Comparison of ENCODE assay signal across 14 cellular contexts in the genomic region with DNA sequence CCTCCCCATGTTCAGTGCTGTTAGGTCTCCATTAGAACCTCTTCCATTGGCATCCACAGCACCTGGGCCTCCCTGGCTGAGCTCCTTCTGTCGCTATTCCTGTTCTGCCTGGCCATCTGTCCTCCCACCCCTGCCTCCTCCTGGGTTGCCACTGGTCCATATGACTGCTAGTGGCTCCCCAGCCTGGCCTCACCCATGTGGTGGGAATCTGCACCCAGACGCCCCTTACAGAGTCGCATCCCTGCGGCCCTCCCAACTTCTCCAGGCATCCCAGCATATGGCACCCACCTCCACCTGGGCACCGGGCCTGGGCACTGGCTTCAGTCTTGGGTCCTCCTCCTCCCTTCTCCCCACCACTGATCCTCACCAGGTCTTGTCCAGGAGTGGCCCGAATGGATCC. TPM values are rescaled to one million over a fixed set of nuclear protein-coding genes. Genes with fewer than 3 reads are reported as not detected.
DNase-seq lines count a peak whose midpoint lies in the region; ATAC-seq and TF ChIP-seq lines count a peak whose summit lies in the region.
"Had no signal": no experiment of that assay in that cellular context is flagged by ENCODE, and none has a peak within 500 bp of the region (broad histone marks: within the 10 kb centered on the region; RNA-seq: fewer than 3 reads in every experiment).

No MANE protein-coding gene starts in this region.

- no peaks in the 10 kb centered on the region for H3K9me3 Mint-ChIP-seq in activated T-helper 1 cell treated with anti-CD3 and anti-CD28 coated beads, Interleukin-12 subunit alpha, Interleukin-12 subunit beta, Interleukin-2, Interleukin-4 antibody, amounts not matched to agents 30 ng/mL and 10 ng/mL and 1 ng/mL, durations not matched to agents 14 hours and 24 hours and 36 hours

- TF ChIP-seq CTCF in left lung (IDR thresholded peaks at IDR 0.05), result no peak

- no peaks in the 10 kb centered on the region for H3K27me3 Mint-ChIP-seq in activated T-helper 1 cell treated with anti-CD3 and anti-CD28 coated beads, Interleukin-12 subunit alpha, Interleukin-12 subunit beta, Interleukin-2, Interleukin-4 antibody, amounts not matched to agents 30 ng/mL and 10 ng/mL and 1 ng/mL, durations not matched to agents 14 hours and 24 hours and 36 hours (ENCODE audit: insufficient read depth)

- peaks cover 59% of the 10 kb centered on the region for H3K36me3 Mint-ChIP-seq in activated T-helper 1 cell treated with anti-CD3 and anti-CD28 coated beads, Interleukin-12 subunit alpha, Interleukin-12 subunit beta, Interleukin-2, Interleukin-4 antibody, amounts not matched to agents 30 ng/mL and 10 ng/mL and 1 ng/mL, durations not matched to agents 14 hours and 24 hours and 36 hours (ENCODE audit: low read depth)

- H3K27ac Mint-ChIP-seq in activated T-helper 1 cell treated with anti-CD3 and anti-CD28 coated beads, Interleukin-12 subunit alpha, Interleukin-12 subunit beta, Interleukin-2, Interleukin-4 antibody, amounts not matched to agents 30 ng/mL and 10 ng/mL and 1 ng/mL, durations not matched to agents 14 hours and 24 hours and 36 hours, result peak overlapping the region; percentile 52

- intact Hi-C loops in left ventricle myocardium superior (cut with micrococcal nuclease) (no loop called here), Right ventricle myocardium superior (cut with DNase I) (no loop called here), left lung (cut with DNase I) (no loop called here)
- intact Hi-C loops in activated T-helper 1 cell treated with anti-CD3 and anti-CD28 coated beads, Interleukin-12 subunit alpha, Interleukin-12 subunit beta, Interleukin-2, Interleukin-4 antibody, amounts not matched to agents 30 ng/mL and 10 ng/mL and 1 ng/mL, durations not matched to agents 14 hours and 24 hours and 36 hours (cut with micrococcal nuclease), result no loop called here

- ATAC-seq in left ventricle myocardium superior (no peak), Right ventricle myocardium superior (ENCODE audit: poor library complexity) (no peak), left lung (no peak)

- H3K36me3 ChIP-seq in left lung, result peaks cover 0 to 72% of the 10 kb centered on the region in 2 donors
- H3K36me3 ChIP-seq: ovary had no signal

- H3K4me3 ChIP-seq in left lung, result no peak overlapping the region
- H3K4me3 ChIP-seq: ovary, transverse colon had no signal

- H3K4me3 Mint-ChIP-seq in activated T-helper 1 cell treated with anti-CD3 and anti-CD28 coated beads, Interleukin-12 subunit alpha, Interleukin-12 subunit beta, Interleukin-2, Interleukin-4 antibody, amounts not matched to agents 30 ng/mL and 10 ng/mL and 1 ng/mL, durations not matched to agents 14 hours and 24 hours and 36 hours, result no peak overlapping the region

- H3K9me3 ChIP-seq in left lung, result no peaks in the 10 kb centered on the region
- H3K9me3 ChIP-seq: ovary, transverse colon had no signal

- peak; percentile 22 for DNase-seq in left ventricle myocardium superior
- no peak for DNase-seq in Right ventricle myocardium superior
- no peak for DNase-seq in activated T-helper 1 cell treated with anti-CD3 and anti-CD28 coated beads, Interleukin-12 subunit alpha, Interleukin-12 subunit beta, Interleukin-2, Interleukin-4 antibody, amounts not matched to agents 30 ng/mL and 10 ng/mL and 1 ng/mL, durations not matched to agents 14 hours and 24 hours and 36 hours (ENCODE audit: low spot score)
- peak in 1 of 2 donors; percentile 32 for DNase-seq in left lung
- no peak for DNase-seq in NCI-H446 treated with DMSO at 0.1 percent for 48 hours (lab: John Stamatoyannopoulos, UW)
- DNase-seq in NCI-H2029 treated with DMSO at 0.1 percent for 48 hours (lab: John Stamatoyannopoulos, UW), result no peak
- DNase-seq in NOMO-1 treated with DMSO at 0.1 percent for 48 hours (lab: John Stamatoyannopoulos, UW; ENCODE audit: unreplicated experiment), result no peak
- DNase-seq in NOMO-1 treated with dmso at 0.1 percent for 144 hours (lab: John Stamatoyannopoulos, UW; ENCODE audit: unreplicated experiment), result no peak
- DNase-seq: NCI-H1930; RPMI8226; stimulated activated CD4-positive, alpha-beta T cell treated with anti-CD3 and anti-CD28 coated beads, Interleukin-12 subunit alpha, Interleukin-12 subunit beta, amount 100 ng/mL, for 4 hours; transverse colon had no signal

- H3K4me1 ChIP-seq in left lung, result peaks cover 74 to 99% of the 10 kb centered on the region in 2 donors

- peak overlapping the region; percentile 69 to 89 for H3K27ac ChIP-seq in left lung
- H3K27ac ChIP-seq: C4-2B, ovary had no signal

- H3K27me3 ChIP-seq in left lung, result no peaks in the 10 kb centered on the region
- H3K27me3 ChIP-seq: ovary, transverse colon had no signal

- H3K4me1 Mint-ChIP-seq in activated T-helper 1 cell treated with anti-CD3 and anti-CD28 coated beads, Interleukin-12 subunit alpha, Interleukin-12 subunit beta, Interleukin-2, Interleukin-4 antibody, amounts not matched to agents 30 ng/mL and 10 ng/mL and 1 ng/mL, durations not matched to agents 14 hours and 24 hours and 36 hours (ENCODE audit: low read depth), result peaks cover 56% of the 10 kb centered on the region

RNA-seq across cellular contexts. Expression of a gene that starts 7.7 kb away (rescaled TPM):
- total RNA-seq in left ventricle myocardium superior (7.5 TPM), Right ventricle myocardium superior (5.7 TPM), left lung (100 to 1,000 TPM; 111 to 121 TPM)
- 71.7 and 76.2 TPM in 2 replicates for total RNA-seq in activated T-helper 1 cell treated with anti-CD3 and anti-CD28 coated beads, Interleukin-12 subunit alpha, Interleukin-12 subunit beta, Interleukin-2, Interleukin-4 antibody, amounts not matched to agents 30 ng/mL and 10 ng/mL and 1 ng/mL, durations not matched to agents 14 hours and 24 hours and 36 hours

RNA-seq across cellular contexts. Expression of a gene that starts 16.5 kb away (rescaled TPM):
- total RNA-seq in left ventricle myocardium superior, result 10.2 TPM
- 11.0 TPM for total RNA-seq in Right ventricle myocardium superior
- total RNA-seq in activated T-helper 1 cell treated with anti-CD3 and anti-CD28 coated beads, Interleukin-12 subunit alpha, Interleukin-12 subunit beta, Interleukin-2, Interleukin-4 antibody, amounts not matched to agents 30 ng/mL and 10 ng/mL and 1 ng/mL, durations not matched to agents 14 hours and 24 hours and 36 hours, result 14.9 and 15.0 TPM in 2 replicates
- 10 to 100 TPM; 12.7 to 13.6 TPM for total RNA-seq in left lung

RNA-seq across cellular contexts. Expression of a gene that starts 17.3 kb away (rescaled TPM):
- total RNA-seq in left ventricle myocardium superior, result 68.3 TPM
- total RNA-seq in Right ventricle myocardium superior, result 68.3 TPM
- 72.3 and 80.2 TPM in 2 replicates for total RNA-seq in activated T-helper 1 cell treated with anti-CD3 and anti-CD28 coated beads, Interleukin-12 subunit alpha, Interleukin-12 subunit beta, Interleukin-2, Interleukin-4 antibody, amounts not matched to agents 30 ng/mL and 10 ng/mL and 1 ng/mL, durations not matched to agents 14 hours and 24 hours and 36 hours
- 10 to 100 TPM; 78.5 to 94.5 TPM for total RNA-seq in left lung

RNA-seq across cellular contexts. Expression of a gene that starts 22.6 kb away (rescaled TPM):
- total RNA-seq in left ventricle myocardium superior (not detected), Right ventricle myocardium superior (0.32 TPM), left lung (1 to 10 TPM in 1 of 2 donors, under 1 TPM in 1; 0.26 to 2.8 TPM)
- total RNA-seq in activated T-helper 1 cell treated with anti-CD3 and anti-CD28 coated beads, Interleukin-12 subunit alpha, Interleukin-12 subunit beta, Interleukin-2, Interleukin-4 antibody, amounts not matched to agents 30 ng/mL and 10 ng/mL and 1 ng/mL, durations not matched to agents 14 hours and 24 hours and 36 hours, result 0.12 TPM in 1 of 2 replicates, not detected in the other

RNA-seq across cellular contexts. Expression of a gene that starts 36.3 kb away (rescaled TPM):
- 10.3 TPM for total RNA-seq in left ventricle myocardium superior
- 11.3 TPM for total RNA-seq in Right ventricle myocardium superior
- 55.5 and 64.6 TPM in 2 replicates for total RNA-seq in activated T-helper 1 cell treated with anti-CD3 and anti-CD28 coated beads, Interleukin-12 subunit alpha, Interleukin-12 subunit beta, Interleukin-2, Interleukin-4 antibody, amounts not matched to agents 30 ng/mL and 10 ng/mL and 1 ng/mL, durations not matched to agents 14 hours and 24 hours and 36 hours
- total RNA-seq in left lung, result 10 to 100 TPM; 19.4 to 35.6 TPM
